8 cellular contexts compared by ENCODE assay signal in genomic region chr20:31720486-31721407, GRCh38. TPM values are rescaled to one million over a fixed set of nuclear protein-coding genes. Genes with fewer than 3 reads are reported as not detected.
A peak's percentile ranks its signal among the peaks of the same experiment; 100 is the strongest.
DNase-seq lines count a peak whose midpoint lies in the region; ATAC-seq and TF ChIP-seq lines count a peak whose summit lies in the region.

No MANE protein-coding gene starts in this region.

- peak overlapping the region; percentile 90 for H3K4me3 Mint-ChIP-seq in glutamatergic neuron (ENCODE audit: unreplicated experiment)

- no peaks in the 10 kb centered on the region for H3K9me2 ChIP-seq in GM23248 (ENCODE audit: insufficient read depth)

- peak overlapping the region; percentile 96 for H3K4me3 ChIP-seq in AG09309 (ENCODE audit: control insufficient read depth, low read depth, low read length)
- peak overlapping the region; percentile 86 for H3K4me3 ChIP-seq in GM23248
- H3K4me3 ChIP-seq in skeletal muscle cell (ENCODE audit: low read depth, low read length) = peak overlapping the region; percentile 80

- DNase-seq in AG09309 (ENCODE audit: low read depth) = no peak
- DNase-seq in GM23248 = no peak
- DNase-seq in activated T-cell treated with anti-CD3 and anti-CD28 coated beads, Interleukin-2, amount 50 U/mL, for 48 hours = peak; percentile 59 to 61
- peak; percentile 55 for DNase-seq in glutamatergic neuron
- no peak for DNase-seq in skeletal muscle cell (ENCODE audit: low read depth)
- DNase-seq in inferior parietal cortex (ENCODE audit: extremely low spot score) = no peak

- H3K9ac ChIP-seq in GM23248 = peak overlapping the region; percentile 98

- peak overlapping the region; percentile 99 for H3K27ac Mint-ChIP-seq in glutamatergic neuron (ENCODE audit: unreplicated experiment)

- no peak for ATAC-seq in HG02798 (IDR thresholded peaks at IDR 0.05; ENCODE audit: poor library complexity, unreplicated experiment)
- ATAC-seq in HG02588 (IDR thresholded peaks at IDR 0.05; ENCODE audit: unreplicated experiment) = no peak

- H3K36me3 Mint-ChIP-seq in glutamatergic neuron (ENCODE audit: unreplicated experiment) = peaks cover 4% of the 10 kb centered on the region

- peak; percentile 12 for TF ChIP-seq CTCF in AG09309 (IDR thresholded peaks at IDR 0.05; ENCODE audit: control insufficient read depth, insufficient read depth, low read depth, low read length, missing control alignments)
- no peak for TF ChIP-seq CTCF in glutamatergic neuron (IDR thresholded peaks at IDR 0.05; ENCODE audit: partially characterized antibody, unreplicated experiment)

- H3K27me3 Mint-ChIP-seq in glutamatergic neuron (ENCODE audit: unreplicated experiment) = peaks cover 10% of the 10 kb centered on the region

- peak overlapping the region; percentile 36 for H3K27ac ChIP-seq in GM23248

- H3K36me3 ChIP-seq in GM23248 (ENCODE audit: low read depth) = peaks cover 2% of the 10 kb centered on the region; the same call in 1 of the 2 replicates

- WGBS in GM23248 (ENCODE audit: low coverage in 1 of 2, low lambda C conversion rate in 2 of 2, missing lambda C conversion rate in 2 of 2), 2 experiments = 37 to 41% methylated on average over 7 of the region's 7 CpGs

- peak overlapping the region; percentile 98 for H3K4me2 ChIP-seq in GM23248 (ENCODE audit: unreplicated experiment)

- peaks cover 53% of the 10 kb centered on the region for H3K4me1 ChIP-seq in GM23248 (ENCODE audit: insufficient read depth)

- H3K9me3 ChIP-seq in GM23248 (ENCODE audit: low read depth) = no peaks in the 10 kb centered on the region

- H3K27me3 ChIP-seq in GM23248 (replicated peaks; ENCODE audit: insufficient read depth) = no peaks in the 10 kb centered on the region

- peaks cover 23% of the 10 kb centered on the region for H3K9me3 Mint-ChIP-seq in glutamatergic neuron (ENCODE audit: unreplicated experiment)

- H3F3A ChIP-seq in GM23248 (ENCODE audit: insufficient read depth) = peaks cover 11% of the 10 kb centered on the region; the same call in 1 of the 2 replicates

- no peaks in the 10 kb centered on the region for H4K20me1 ChIP-seq in GM23248 (ENCODE audit: insufficient read depth)

- peaks cover 75% of the 10 kb centered on the region for H3K79me2 ChIP-seq in GM23248 (ENCODE audit: insufficient read depth)

- peaks cover 57% of the 10 kb centered on the region for H3K4me1 Mint-ChIP-seq in glutamatergic neuron (ENCODE audit: low read depth, unreplicated experiment)

- in situ Hi-C loops in GM23248 (cut with MboI) = loop anchor here (10.0 kb wide), 1 partner anchor 56 kb away; no protein-coding TSS in a partner anchor

- H2AFZ ChIP-seq in GM23248 = no peak overlapping the region

RNA-seq across cellular contexts. Expression of gene BCL2L1, which starts 1.9 kb away (rescaled TPM):
- total RNA-seq in GM23248 (2014; rRNA removed; shearing (Covaris generic)) = 83.8 and 95.1 TPM in 2 replicates
- polyA plus RNA-seq in GM23248 (2016; fragmentation: Nextera tagmentation; extraction: Ambion mirVana) = 56.2 and 56.3 TPM in 2 replicates
- 136 TPM for total RNA-seq in glutamatergic neuron (ENCODE audit: unreplicated experiment)

RNA-seq across cellular contexts. Expression of gene TPX2, which starts 18.3 kb away (rescaled TPM):
- total RNA-seq in GM23248 (2014; rRNA removed; shearing (Covaris generic)) = 35.5 and 39.6 TPM in 2 replicates
- 37.6 and 37.7 TPM in 2 replicates for polyA plus RNA-seq in GM23248 (2016; fragmentation: Nextera tagmentation; extraction: Ambion mirVana)
- 44.7 TPM for total RNA-seq in glutamatergic neuron (ENCODE audit: unreplicated experiment)

Comparison
In these comparisons a context has a peak if more than half of its experiments do, and no peak if none do; other contexts are left out.
1. DNase-seq: peak in activated T-cell treated with anti-CD3 and anti-CD28 coated beads, Interleukin-2, amount 50 U/mL, for 48 hours (2 of 2) and glutamatergic neuron (single experiment); none in AG09309 (single experiment), GM23248 (single experiment), skeletal muscle cell (single experiment) and inferior parietal cortex (single experiment).
2. Peak in every context shown above with its lines, with median percentiles within 50 percentile points of each other: H3K4me3 ChIP-seq.